Comparison of ENCODE assay signal across 12 cellular contexts in genomic region chr20:25299801-25300200, GRCh38. TPM values are rescaled to one million over a fixed set of nuclear protein-coding genes. Genes with fewer than 3 reads are reported as not detected.
DNase-seq lines count a peak whose midpoint lies in the region; ATAC-seq and TF ChIP-seq lines count a peak whose summit lies in the region.
"Had no signal": no experiment of that assay in that cellular context is flagged by ENCODE, and none has a peak within 500 bp of the region (broad histone marks: within the 10 kb centered on the region; RNA-seq: fewer than 3 reads in every experiment).

No MANE protein-coding gene starts in this region.

- intact Hi-C loops in activated CD8-positive, alpha-beta T cell treated with anti-CD3 and anti-CD28 coated beads for 36 hours (cut with micrococcal nuclease): loop anchor here (2.0 kb wide), 1 partner anchor 99 kb away; no protein-coding TSS in a partner anchor

- H3K4me1 Mint-ChIP-seq in activated CD8-positive, alpha-beta T cell treated with anti-CD3 and anti-CD28 coated beads for 36 hours (ENCODE audit: low read depth): peaks cover 3% of the 10 kb centered on the region
- H3K4me1 Mint-ChIP-seq in activated CD8-positive, alpha-beta T cell treated with anti-CD3 and anti-CD28 coated beads, Interleukin-2, amount 10 ng/mL, durations not matched to agents 7 days and 5 days (ENCODE audit: low read depth): peaks cover 1% of the 10 kb centered on the region
- peaks cover 16% of the 10 kb centered on the region for H3K4me1 Mint-ChIP-seq in chondrocyte (ENCODE audit: low read depth)
- peaks cover 35% of the 10 kb centered on the region for H3K4me1 Mint-ChIP-seq in osteocyte (ENCODE audit: unreplicated experiment)
- H3K4me1 Mint-ChIP-seq: activated CD4-positive, alpha-beta T cell treated with anti-CD3 and anti-CD28 coated beads for 36 hours had no signal

- POLR2A ChIA-PET in activated CD8-positive, alpha-beta T cell treated with anti-CD3 and anti-CD28 coated beads for 36 hours (lab: Charles Lee): interaction anchor here (1.0 kb wide), 2 partner anchors 99 to 108 kb away, joined by 3 read pairs; partner anchors contain the start of gene GINS1
- POLR2A ChIA-PET in activated CD8-positive, alpha-beta T cell treated with anti-CD3 and anti-CD28 coated beads, Interleukin-2, amount 10 ng/mL, durations not matched to agents 7 days and 5 days (lab: Charles Lee): interaction anchor here (1.1 kb wide), 1 partner anchor 10 kb away, joined by 5 read pairs; no protein-coding TSS in a partner anchor

- CTCF ChIA-PET in activated CD8-positive, alpha-beta T cell treated with anti-CD3 and anti-CD28 coated beads for 36 hours (lab: Charles Lee): interaction anchor here (1.0 to 2.8 kb wide), 3 partner anchors 11 to 121 kb away, joined by 3 to 7 read pairs (median 4); no protein-coding TSS in a partner anchor
- CTCF ChIA-PET in activated CD8-positive, alpha-beta T cell treated with anti-CD3 and anti-CD28 coated beads, Interleukin-2, amount 10 ng/mL, durations not matched to agents 7 days and 5 days (lab: Charles Lee): interaction anchor here (1.4 to 3.8 kb wide), 2 partner anchors 99 to 108 kb away, joined by 5 to 16 read pairs; partner anchors contain the start of gene GINS1

- no peak overlapping the region for H3K4me3 Mint-ChIP-seq in activated CD8-positive, alpha-beta T cell treated with anti-CD3 and anti-CD28 coated beads for 36 hours
- no peak overlapping the region for H3K4me3 Mint-ChIP-seq in activated CD8-positive, alpha-beta T cell treated with anti-CD3 and anti-CD28 coated beads, Interleukin-2, amount 10 ng/mL, durations not matched to agents 7 days and 5 days
- no peak overlapping the region for H3K4me3 Mint-ChIP-seq in chondrocyte (ENCODE audit: unreplicated experiment)
- no peak overlapping the region for H3K4me3 Mint-ChIP-seq in osteocyte (ENCODE audit: unreplicated experiment)
- H3K4me3 Mint-ChIP-seq: activated CD4-positive, alpha-beta T cell treated with anti-CD3 and anti-CD28 coated beads for 36 hours had no signal

- H3K36me3 Mint-ChIP-seq in activated CD8-positive, alpha-beta T cell treated with anti-CD3 and anti-CD28 coated beads for 36 hours (ENCODE audit: low read depth): no peaks in the 10 kb centered on the region
- H3K36me3 Mint-ChIP-seq in activated CD8-positive, alpha-beta T cell treated with anti-CD3 and anti-CD28 coated beads, Interleukin-2, amount 10 ng/mL, durations not matched to agents 7 days and 5 days (ENCODE audit: low read depth): no peaks in the 10 kb centered on the region
- H3K36me3 Mint-ChIP-seq in chondrocyte (ENCODE audit: low read depth) (peaks cover 10% of the 10 kb centered on the region), osteocyte (ENCODE audit: unreplicated experiment) (peaks cover 8% of the 10 kb centered on the region)

- no peaks in the 10 kb centered on the region for H3K9me3 Mint-ChIP-seq in activated CD8-positive, alpha-beta T cell treated with anti-CD3 and anti-CD28 coated beads for 36 hours
- H3K9me3 Mint-ChIP-seq in activated CD8-positive, alpha-beta T cell treated with anti-CD3 and anti-CD28 coated beads, Interleukin-2, amount 10 ng/mL, durations not matched to agents 7 days and 5 days (ENCODE audit: insufficient read depth): no peaks in the 10 kb centered on the region
- H3K9me3 Mint-ChIP-seq in chondrocyte (ENCODE audit: low read depth): no peaks in the 10 kb centered on the region
- no peaks in the 10 kb centered on the region for H3K9me3 Mint-ChIP-seq in osteocyte (ENCODE audit: unreplicated experiment)

- DNase-seq in activated CD8-positive, alpha-beta T cell treated with anti-CD3 and anti-CD28 coated beads for 36 hours: no peak
- no peak for DNase-seq in activated CD8-positive, alpha-beta T cell treated with anti-CD3 and anti-CD28 coated beads, Interleukin-2, amount 10 ng/mL, durations not matched to agents 7 days and 5 days
- peak; percentile 61 for DNase-seq in LHCN-M2 (ENCODE audit: low read depth)
- DNase-seq in chondrocyte (ENCODE audit: low spot score): no peak
- DNase-seq in osteocyte (ENCODE audit: extremely low spot score, unreplicated experiment): no peak
- DNase-seq in stimulated activated naive CD4-positive, alpha-beta T cell treated with Interleukin-2 at 50 U/mL for 16 hours (lab: John Stamatoyannopoulos, UW): no peak
- DNase-seq in activated CD8-positive, alpha-beta memory T cell treated with anti-CD3 and anti-CD28 coated beads, Interleukin-2, amount 50 U/mL, for 48 hours: no peak
- DNase-seq: activated CD4-positive, alpha-beta T cell treated with anti-CD3 and anti-CD28 coated beads for 36 hours; NCI-H187 treated with DMSO at 0.1 percent for 48 hours had no signal

- TF ChIP-seq CTCF in activated CD8-positive, alpha-beta T cell treated with anti-CD3 and anti-CD28 coated beads for 36 hours (IDR thresholded peaks at IDR 0.05): no peak
- TF ChIP-seq CTCF in chondrocyte (IDR thresholded peaks at IDR 0.05): no peak
- no peak for TF ChIP-seq CTCF in osteocyte (IDR thresholded peaks at IDR 0.05)

- peak overlapping the region; percentile 43 for H3K27ac Mint-ChIP-seq in activated CD8-positive, alpha-beta T cell treated with anti-CD3 and anti-CD28 coated beads for 36 hours
- no peak overlapping the region for H3K27ac Mint-ChIP-seq in activated CD8-positive, alpha-beta T cell treated with anti-CD3 and anti-CD28 coated beads, Interleukin-2, amount 10 ng/mL, durations not matched to agents 7 days and 5 days
- H3K27ac Mint-ChIP-seq in chondrocyte (ENCODE audit: unreplicated experiment) (peak overlapping the region; percentile 51), osteocyte (ENCODE audit: unreplicated experiment) (peak overlapping the region; percentile 41)
- H3K27ac Mint-ChIP-seq: activated CD4-positive, alpha-beta T cell treated with anti-CD3 and anti-CD28 coated beads for 36 hours had no signal

- ATAC-seq in activated CD8-positive, alpha-beta T cell treated with anti-CD3 and anti-CD28 coated beads for 36 hours: no peak
- no peak for ATAC-seq in activated CD8-positive, alpha-beta T cell treated with anti-CD3 and anti-CD28 coated beads, Interleukin-2, amount 10 ng/mL, durations not matched to agents 7 days and 5 days
- ATAC-seq in GM18861 (IDR thresholded peaks at IDR 0.05; ENCODE audit: unreplicated experiment): no peak
- ATAC-seq: activated CD4-positive, alpha-beta T cell treated with anti-CD3 and anti-CD28 coated beads for 36 hours; esophagus mucosa; pancreas had no signal

- H3K27me3 Mint-ChIP-seq in activated CD8-positive, alpha-beta T cell treated with anti-CD3 and anti-CD28 coated beads for 36 hours: no peaks in the 10 kb centered on the region
- no peaks in the 10 kb centered on the region for H3K27me3 Mint-ChIP-seq in activated CD8-positive, alpha-beta T cell treated with anti-CD3 and anti-CD28 coated beads, Interleukin-2, amount 10 ng/mL, durations not matched to agents 7 days and 5 days (ENCODE audit: low read depth)
- H3K27me3 Mint-ChIP-seq in chondrocyte (ENCODE audit: low read depth) (no peaks in the 10 kb centered on the region), osteocyte (ENCODE audit: unreplicated experiment) (no peaks in the 10 kb centered on the region)
- H3K27me3 Mint-ChIP-seq: activated CD4-positive, alpha-beta T cell treated with anti-CD3 and anti-CD28 coated beads for 36 hours had no signal

RNA-seq across cellular contexts. Expression of gene PYGB, which starts 51.9 kb away (rescaled TPM):
- total RNA-seq in activated CD8-positive, alpha-beta T cell treated with anti-CD3 and anti-CD28 coated beads for 36 hours: 10 to 100 TPM; 26.1 to 26.5 TPM
- 10 to 100 TPM; 33.9 TPM for total RNA-seq in activated CD8-positive, alpha-beta T cell treated with anti-CD3 and anti-CD28 coated beads, Interleukin-2, amount 10 ng/mL, durations not matched to agents 7 days and 5 days
- total RNA-seq in LHCN-M2 (2014; rRNA removed): 149 and 161 TPM in 2 replicates
- polyA plus RNA-seq in LHCN-M2 (2012): 77.3 TPM
- total RNA-seq in chondrocyte: 130 to 171 TPM (median 170 TPM) in 3 replicates
- total RNA-seq in osteocyte: 234 and 251 TPM in 2 replicates
